Comparison of ENCODE assay signal across 10 cellular contexts in genomic region chr15:57551717-57552677, GRCh38. TPM values are rescaled to one million over a fixed set of nuclear protein-coding genes. Genes with fewer than 3 reads are reported as not detected.
DNase-seq lines count a peak whose midpoint lies in the region; ATAC-seq and TF ChIP-seq lines count a peak whose summit lies in the region.
"Had no signal": no experiment of that assay in that cellular context is flagged by ENCODE, and none has a peak within 500 bp of the region (broad histone marks: within the 10 kb centered on the region; RNA-seq: fewer than 3 reads in every experiment).

No MANE protein-coding gene starts in this region.

- no peak overlapping the region for H2AFZ ChIP-seq in mesenchymal stem cell (ENCODE audit: low read depth, low read length)

- H3K23ac ChIP-seq in mesenchymal stem cell (ENCODE audit: low read length in 2 of 2): no peak overlapping the region

- H3K4me2 ChIP-seq in mesenchymal stem cell (ENCODE audit: low read length, poor library complexity, severe bottlenecking): no peak overlapping the region

- H3K9me3 ChIP-seq in ectodermal cell (ENCODE audit: control insufficient read depth, low read length) (no peaks in the 10 kb centered on the region), mesenchymal stem cell (ENCODE audit: control insufficient read depth, low read length) (no peaks in the 10 kb centered on the region)
- H3K9me3 ChIP-seq: mucosa of descending colon had no signal

- peak overlapping the region in 1 of 2 experiments; percentile 35 for H2BK12ac ChIP-seq in mesenchymal stem cell (ENCODE audit: low read length in 2 of 2)

- H3K27ac ChIP-seq in ectodermal cell (ENCODE audit: insufficient read depth, low read depth, low read length, poor library complexity, severe bottlenecking): peak overlapping the region; percentile 93
- peak overlapping the region; percentile 79 for H3K27ac ChIP-seq in mesenchymal stem cell (ENCODE audit: low read length, poor library complexity, severe bottlenecking)

- H4K91ac ChIP-seq in mesenchymal stem cell (ENCODE audit: low read length): no peak overlapping the region

- WGBS in ectodermal cell, 2 experiments: 58 to 65% methylated on average over 16 of the region's 16 CpGs
- 55% methylated on average over 14 of the region's 16 CpGs for WGBS in mesenchymal stem cell

- DNase-seq in ACHN (peak; percentile 90), LoVo (ENCODE audit: low spot score) (peak; percentile 77), mesenchymal stem cell (peak; percentile 54), RKO (ENCODE audit: low spot score) (no peak), SKM-1 treated with dmso at 0.1 percent for 144 hours (lab: John Stamatoyannopoulos, UW; ENCODE audit: unreplicated experiment) (no peak), NCI-H748 treated with DMSO at 0.1 percent for 48 hours (lab: John Stamatoyannopoulos, UW) (no peak)
- DNase-seq: mucosa of descending colon; stimulated activated naive B cell treated with anti-CD40 and anti-IgM and Interleukin-4, amounts not matched to agents 10 μg/mL and 1 μg/mL and 100 μg/mL, for 72 hours had no signal

- H3K4me1 ChIP-seq in ectodermal cell (ENCODE audit: control insufficient read depth, insufficient read depth, low read length) (peaks cover 48% of the 10 kb centered on the region), mesenchymal stem cell (ENCODE audit: control insufficient read depth, insufficient read depth, low read depth, low read length) (peaks cover 30% of the 10 kb centered on the region)

- H3K36me3 ChIP-seq in ectodermal cell (ENCODE audit: control insufficient read depth, insufficient read depth, low read length) (no peaks in the 10 kb centered on the region), mesenchymal stem cell (ENCODE audit: control insufficient read depth in 1 of 2, insufficient read depth in 2 of 2, low read depth in 1 of 2, low read length in 2 of 2) (peaks cover 0 to 48% of the 10 kb centered on the region in 2 experiments)

- H2BK15ac ChIP-seq in mesenchymal stem cell (ENCODE audit: low read depth, poor library complexity, severe bottlenecking): no peak overlapping the region

- in situ Hi-C loops in ACHN (cut with HindIII; ENCODE audit: low pct_ligation_motif_present, low pct_unique_long_range_greater_than_20kb, low sequenced_read_pairs): no loop called here

- H2BK5ac ChIP-seq in mesenchymal stem cell (ENCODE audit: low read depth, low read length, poor library complexity, severe bottlenecking): peak overlapping the region; percentile 22

- TF ChIP-seq POLR2A in GM18505 (IDR thresholded peaks at IDR 0.05; ENCODE audit: borderline replicate concordance, extremely low read depth, insufficient read depth, insufficient read length): no peak

- H3K14ac ChIP-seq in mesenchymal stem cell (ENCODE audit: low read length in 2 of 2): no peak overlapping the region

- ATAC-seq in GM18505 (IDR thresholded peaks at IDR 0.05; ENCODE audit: unreplicated experiment): no peak
- ATAC-seq: mucosa of descending colon; stimulated activated naive B cell treated with anti-CD40 and anti-IgM and Interleukin-4, amounts not matched to agents 10 μg/mL and 1 μg/mL and 100 μg/mL, for 72 hours had no signal

- no peak overlapping the region for H3K4me3 ChIP-seq in ectodermal cell (ENCODE audit: insufficient read depth, low read depth, low read length)
- H3K4me3 ChIP-seq in mesenchymal stem cell (ENCODE audit: insufficient read depth in 1 of 2, low read depth in 1 of 2, low read length in 2 of 2): no peak overlapping the region
- H3K4me3 ChIP-seq: mucosa of descending colon had no signal

- H3K4ac ChIP-seq in mesenchymal stem cell (ENCODE audit: low read depth in 1 of 2, low read length in 2 of 2): no peak overlapping the region

- H2AK5ac ChIP-seq in mesenchymal stem cell (ENCODE audit: low read length, severe bottlenecking): peak overlapping the region; percentile 94

- no peaks in the 10 kb centered on the region for H3K79me1 ChIP-seq in mesenchymal stem cell (replicated peaks; ENCODE audit: low read length, poor library complexity, severe bottlenecking)

- H3K18ac ChIP-seq in mesenchymal stem cell (ENCODE audit: low read depth in 1 of 2, low read length in 2 of 2): peak overlapping the region in 1 of 2 experiments; percentile 37

- peak overlapping the region; percentile 4 for H4K8ac ChIP-seq in mesenchymal stem cell (ENCODE audit: low read length)

- H3K9ac ChIP-seq in mesenchymal stem cell (ENCODE audit: low read length): no peak overlapping the region

- H2BK120ac ChIP-seq in mesenchymal stem cell (ENCODE audit: low read depth, low read length): peak overlapping the region; percentile 67

- H3K27me3 ChIP-seq in ectodermal cell (ENCODE audit: control insufficient read depth, insufficient read depth, low read length, poor library complexity, severe bottlenecking) (no peaks in the 10 kb centered on the region), mesenchymal stem cell (ENCODE audit: control insufficient read depth in 1 of 2, insufficient read depth in 1 of 2, low read length in 2 of 2) (peaks cover 0 to 4% of the 10 kb centered on the region in 2 experiments)

RNA-seq across cellular contexts. Expression of gene MYZAP, which starts 39.7 kb away (rescaled TPM):
- 0.28 TPM for polyA plus RNA-seq in ectodermal cell (2013, experiment 1 of 4)
- polyA plus RNA-seq in ectodermal cell (2013, experiment 2 of 4): 0.36 TPM
- polyA plus RNA-seq in ectodermal cell (2013, experiment 3 of 4): 0.16 TPM
- 0.28 TPM for polyA plus RNA-seq in ectodermal cell (2013, experiment 4 of 4)
- polyA plus RNA-seq in mesenchymal stem cell (2013, experiment 1 of 2): 0.08 TPM
- not detected for polyA plus RNA-seq in mesenchymal stem cell (2013, experiment 2 of 2)

Comparison
In these comparisons a context has a peak if more than half of its experiments do, and no peak if none do; other contexts are left out.
1. DNase-seq: peak in ACHN (single experiment), LoVo (single experiment) and mesenchymal stem cell (single experiment); none in RKO (single experiment), SKM-1 treated with dmso at 0.1 percent for 144 hours (single experiment) and NCI-H748 treated with DMSO at 0.1 percent for 48 hours (single experiment).